Comparison of ENCODE assay signal across 8 cellular contexts in genomic region chr9:116000748-116001329, GRCh38.
A peak's percentile ranks its signal among the peaks of the same experiment; 100 is the strongest.
DNase-seq lines count a peak whose midpoint lies in the region; ATAC-seq and TF ChIP-seq lines count a peak whose summit lies in the region.

No MANE protein-coding gene starts in this region.

- no peaks in the 10 kb centered on the region for H3K79me2 ChIP-seq in fibroblast of lung (ENCODE audit: control insufficient read depth, insufficient read depth, low read length)

- H3K4me3 ChIP-seq in NB4 (ENCODE audit: low read depth, low read length) (no peak overlapping the region), fibroblast of lung (replicated peaks in 1 of 4; ENCODE audit: control extremely low read depth in 1 of 4, insufficient read depth in 1 of 4, low read depth in 3 of 4, low read length in 4 of 4) (no peak overlapping the region)
- H3K4me3 ChIP-seq in CD8-positive, alpha-beta T cell (ENCODE audit: low read depth, low read length) = no peak overlapping the region

- no peaks in the 10 kb centered on the region for H3K36me3 ChIP-seq in fibroblast of lung (ENCODE audit: control insufficient read depth, insufficient read depth, low read length)
- H3K36me3 ChIP-seq in CD8-positive, alpha-beta T cell (ENCODE audit: insufficient read depth, low read length) = no peaks in the 10 kb centered on the region

- no peak overlapping the region for H3K4me2 ChIP-seq in fibroblast of lung (ENCODE audit: extremely low read depth, insufficient read depth, low read length)

- H3K27me3 Mint-ChIP-seq in CD8-positive, alpha-beta T cell (ENCODE audit: low read depth) = peaks cover 2% of the 10 kb centered on the region

- intact Hi-C loops in CD8-positive, alpha-beta T cell (cut with DNase I, micrococcal nuclease) = no loop called here

- no peak overlapping the region for H3K9ac ChIP-seq in fibroblast of lung (ENCODE audit: insufficient read depth, low read length)

- H3K4me1 Mint-ChIP-seq in CD8-positive, alpha-beta T cell (ENCODE audit: low read depth) = no peaks in the 10 kb centered on the region

- TF ChIP-seq CTCF in NB4 (IDR thresholded peaks at IDR 0.05; ENCODE audit: low read depth, low read length) = peak; percentile 29
- TF ChIP-seq CTCF in fibroblast of lung (conservative IDR thresholded peaks at IDR 0.05 in 1 of 2, IDR thresholded peaks at IDR 0.05 in 1 of 2; ENCODE audit: low read depth in 1 of 2, low read length in 2 of 2) = peak; percentile 30 to 37
- TF ChIP-seq CTCF in CD8-positive, alpha-beta T cell (IDR thresholded peaks at IDR 0.05) = no peak

- peaks cover 7% of the 10 kb centered on the region for H3K4me1 ChIP-seq in fibroblast of lung (ENCODE audit: control insufficient read depth, extremely low read depth, insufficient read depth, low read length)
- no peaks in the 10 kb centered on the region for H3K4me1 ChIP-seq in CD8-positive, alpha-beta T cell (ENCODE audit: insufficient read depth, low read length)

- POLR2A ChIA-PET in CD8-positive, alpha-beta T cell (lab: Charles Lee) = no interaction called here

- H4K20me1 ChIP-seq in fibroblast of lung (ENCODE audit: control insufficient read depth, extremely low read depth, insufficient read depth, low read length) = no peaks in the 10 kb centered on the region

- DNase-seq in D341Med (ENCODE audit: low spot score) (peak; percentile 32), NB4 (ENCODE audit: low read depth) (peak; percentile 24), fibroblast of lung (ENCODE audit: low read depth in 2 of 2) (no peak), NCI-H128 (lab: John Stamatoyannopoulos, UW; ENCODE audit: unreplicated experiment) (no peak), NOMO-1 treated with dmso at 0.1 percent for 144 hours (lab: John Stamatoyannopoulos, UW; ENCODE audit: unreplicated experiment) (no peak)
- no peak for DNase-seq in CD8-positive, alpha-beta T cell

- peaks cover 2% of the 10 kb centered on the region for H3K9me3 Mint-ChIP-seq in CD8-positive, alpha-beta T cell

- peak; percentile 77 for ATAC-seq in GM19463 (IDR thresholded peaks at IDR 0.05; ENCODE audit: unreplicated experiment)
- ATAC-seq in HG03565 (IDR thresholded peaks at IDR 0.05; ENCODE audit: unreplicated experiment) = no peak
- no peak for ATAC-seq in CD8-positive, alpha-beta T cell

- no peak overlapping the region for H3K27ac ChIP-seq in fibroblast of lung (ENCODE audit: insufficient read depth, low read length)
- no peak overlapping the region for H3K27ac ChIP-seq in CD8-positive, alpha-beta T cell (ENCODE audit: low read depth, low read length)

- no peak for TF ChIP-seq POLR2A in NB4 (IDR thresholded peaks at IDR 0.05; ENCODE audit: extremely low read depth, insufficient read length)

- H2AFZ ChIP-seq in fibroblast of lung (ENCODE audit: low read length) = no peak overlapping the region

- no peaks in the 10 kb centered on the region for H3K9me3 ChIP-seq in fibroblast of lung (ENCODE audit: control insufficient read depth, insufficient read depth, low read depth, low read length)
- H3K9me3 ChIP-seq in CD8-positive, alpha-beta T cell (ENCODE audit: low read length) = no peaks in the 10 kb centered on the region

- H3K36me3 Mint-ChIP-seq in CD8-positive, alpha-beta T cell = no peaks in the 10 kb centered on the region

- CTCF ChIA-PET in CD8-positive, alpha-beta T cell (lab: Charles Lee) = no interaction called here

- no peaks in the 10 kb centered on the region for H3K27me3 ChIP-seq in fibroblast of lung (ENCODE audit: control insufficient read depth, insufficient read depth, low read length)
- H3K27me3 ChIP-seq in CD8-positive, alpha-beta T cell (ENCODE audit: insufficient read depth, low read length) = no peaks in the 10 kb centered on the region

- H3K4me3 Mint-ChIP-seq in CD8-positive, alpha-beta T cell = no peak overlapping the region

- no peak overlapping the region for H3K27ac Mint-ChIP-seq in CD8-positive, alpha-beta T cell

Comparison
In these comparisons a context has a peak if more than half of its experiments do, and no peak if none do; other contexts are left out.
1. DNase-seq: peak in D341Med (single experiment) and NB4 (single experiment); none in fibroblast of lung (0 of 2), NCI-H128 (single experiment), NOMO-1 treated with dmso at 0.1 percent for 144 hours (single experiment) and CD8-positive, alpha-beta T cell (0 of 7).